ENCODE assay signal across 26 cellular contexts in genomic region chr20:60102665-60103210, GRCh38.
DNase-seq lines count a peak whose midpoint lies in the region; ATAC-seq and TF ChIP-seq lines count a peak whose summit lies in the region.
"Had no signal": no experiment of that assay in that cellular context is flagged by ENCODE, and none has a peak within 500 bp of the region (broad histone marks: within the 10 kb centered on the region; RNA-seq: fewer than 3 reads in every experiment).

No MANE protein-coding gene starts in this region.

- H3K4me3 ChIP-seq in HFF-Myc (replicated peaks; ENCODE audit: low read depth, low read length) (no peak overlapping the region), neutrophil (ENCODE audit: low read depth in 1 of 2, low read length in 1 of 2) (peak overlapping the region; percentile 3 to 46)
- H3K4me3 ChIP-seq: cardiac muscle cell, esophagus muscularis mucosa, GM23338, skin epidermis had no signal

- peak overlapping the region; percentile 95 for H3K27ac ChIP-seq in neutrophil
- H3K27ac ChIP-seq: cardiac muscle cell, esophagus muscularis mucosa, skin epidermis had no signal

- no peak for ATAC-seq in GM21360 (IDR thresholded peaks at IDR 0.05; ENCODE audit: unreplicated experiment)
- no peak for ATAC-seq in stimulated activated naive CD8-positive, alpha-beta T cell treated with anti-CD3 and anti-CD28 coated beads, Interleukin-15, Interleukin-2, amounts not matched to agents 100 U/mL and 50 U/mL, for 24 hours
- ATAC-seq: activated CD4-positive, CD25-positive, alpha-beta regulatory T cell treated with anti-CD3 and anti-CD28 coated beads, Interleukin-2, amount 50 U/mL, for 24 hours; GM23338; Right ventricle myocardium inferior had no signal

- H3K27me3 ChIP-seq in neutrophil, result no peaks in the 10 kb centered on the region
- H3K27me3 ChIP-seq: cardiac muscle cell had no signal

- no peaks in the 10 kb centered on the region for H3K9me3 ChIP-seq in neutrophil

- peaks cover 85 to 86% of the 10 kb centered on the region in 2 experiments for H3K4me1 ChIP-seq in neutrophil (ENCODE audit: control insufficient read depth in 1 of 2, insufficient read depth in 1 of 2, low read depth in 1 of 2, low read length in 1 of 2)
- H3K4me1 ChIP-seq: esophagus muscularis mucosa had no signal

- no peak for TF ChIP-seq CTCF in HFF-Myc (IDR thresholded peaks at IDR 0.05; ENCODE audit: low read depth, low read length, missing control alignments)
- TF ChIP-seq CTCF in neutrophil (IDR thresholded peaks at IDR 0.05), result peak; percentile 40

- DNase-seq in NCI-H748 (lab: John Stamatoyannopoulos, UW; ENCODE audit: unreplicated experiment) (peak; percentile 17), NCI-H748 treated with DMSO at 0.1 percent for 48 hours (lab: John Stamatoyannopoulos, UW) (no peak), HFF-Myc (ENCODE audit: extremely low read depth, low read depth) (peak; percentile 15), RKO (ENCODE audit: low spot score) (peak; percentile 24)
- no peak for DNase-seq in stimulated activated naive CD8-positive, alpha-beta T cell treated with anti-CD3 and anti-CD28 coated beads, Interleukin-15, Interleukin-2, amounts not matched to agents 100 U/mL and 50 U/mL, for 24 hours
- no peak for DNase-seq in stimulated activated naive CD4-positive, alpha-beta T cell treated with Interleukin-2 at 50 U/mL for 16 hours (lab: John Stamatoyannopoulos, UW)
- DNase-seq: activated CD4-positive, alpha-beta memory T cell treated with anti-CD3 and anti-CD28 coated beads, Interleukin-2, amount 10 ng/mL, durations not matched to agents 7 days and 5 days; aorta; C1 segment of cervical spinal cord; endodermal cell; foreskin melanocyte; mesendoderm; NCI-H1092 treated with DMSO at 0.1 percent for 48 hours; NCI-H1930; NCI-H510A treated with DMSO at 0.1 percent for 48 hours; nucleus accumbens; stimulated activated CD4-positive, alpha-beta T cell treated with anti-CD3 and anti-CD28 coated beads, Interleukin-1b, Interleukin-23, amount 100 ng/mL, for 48 hours; substantia nigra had no signal

- H3K36me3 ChIP-seq in neutrophil, result no peaks in the 10 kb centered on the region
- H3K36me3 ChIP-seq: cardiac muscle cell, esophagus muscularis mucosa had no signal

Comparison
In these comparisons a context has a peak if more than half of its experiments do, and no peak if none do; other contexts are left out.
1. DNase-seq: peak in NCI-H748 (single experiment), HFF-Myc (single experiment) and RKO (single experiment); none in NCI-H748 treated with DMSO at 0.1 percent for 48 hours (single experiment), stimulated activated naive CD8-positive, alpha-beta T cell treated with anti-CD3 and anti-CD28 coated beads, Interleukin-15, Interleukin-2, amounts not matched to agents 100 U/mL and 50 U/mL, for 24 hours (single experiment) and stimulated activated naive CD4-positive, alpha-beta T cell treated with Interleukin-2 at 50 U/mL for 16 hours (single experiment).